Comparison of ENCODE assay signal across 8 cellular contexts in genomic region chr4:40055379-40055872, GRCh38. TPM values are rescaled to one million over a fixed set of nuclear protein-coding genes. Genes with fewer than 3 reads are reported as not detected.
DNase-seq lines count a peak whose midpoint lies in the region; ATAC-seq and TF ChIP-seq lines count a peak whose summit lies in the region.

No MANE protein-coding gene starts in this region.

- peak overlapping the region; percentile 83 for H3K4me3 Mint-ChIP-seq in activated T-cell treated with anti-CD3 and anti-CD28 coated beads, Interleukin-2, amount 50 U/mL, for 4 hours

- no peaks in the 10 kb centered on the region for H4K20me1 ChIP-seq in Karpas-422 (ENCODE audit: insufficient read depth, low read depth, low read length)

- no peaks in the 10 kb centered on the region for H3K9me2 ChIP-seq in Karpas-422 (replicated peaks; ENCODE audit: insufficient read depth, low read length)

- no peaks in the 10 kb centered on the region for H3K27me3 Mint-ChIP-seq in activated T-cell treated with anti-CD3 and anti-CD28 coated beads, Interleukin-2, amount 50 U/mL, for 4 hours (ENCODE audit: low read depth)

- H3K4me2 ChIP-seq in Karpas-422 (ENCODE audit: low read depth, low read length, poor library complexity, severe bottlenecking), result peak overlapping the region; percentile 86

- H3K27ac ChIP-seq in Karpas-422 (ENCODE audit: low read length) (0 out of 2 replicates have a peak overlapping the region, but pooled peaks have one; percentile 37), iPS DF 6.9 (ENCODE audit: low read length) (no peak overlapping the region)

- peaks cover 38% of the 10 kb centered on the region for H3K4me1 ChIP-seq in Karpas-422 (ENCODE audit: low read length)
- no peaks in the 10 kb centered on the region for H3K4me1 ChIP-seq in iPS DF 6.9 (ENCODE audit: control insufficient read depth, insufficient read depth, low read length)

- ATAC-seq in activated T-cell treated with anti-CD3 and anti-CD28 coated beads, Interleukin-2, amount 50 U/mL, for 4 hours, result peak in 1 of 2 donors; percentile 4

- H3K9ac ChIP-seq in Karpas-422 (ENCODE audit: low read length), result peak overlapping the region; percentile 81

- H3K36me3 Mint-ChIP-seq in activated T-cell treated with anti-CD3 and anti-CD28 coated beads, Interleukin-2, amount 50 U/mL, for 4 hours (ENCODE audit: insufficient read depth), result peaks cover 2% of the 10 kb centered on the region

- no peak for TF ChIP-seq CTCF in GM06990 (IDR thresholded peaks at IDR 0.05; ENCODE audit: insufficient read depth, low read length, poor library complexity, severe bottlenecking)

- WGBS in iPS DF 6.9 (ENCODE audit: insufficient coverage, insufficient read length), result no CpG with 5 or more reads among the region's 8 CpGs

- peaks cover 37% of the 10 kb centered on the region for H3K4me1 Mint-ChIP-seq in activated T-cell treated with anti-CD3 and anti-CD28 coated beads, Interleukin-2, amount 50 U/mL, for 4 hours (ENCODE audit: low read depth)

- H2AFZ ChIP-seq in Karpas-422 (ENCODE audit: low read length), result peak overlapping the region; percentile 85; the same call in 1 of the 2 replicates

- DNase-seq in GM06990 (ENCODE audit: extremely low read depth, insufficient read length) (no peak), Karpas-422 (peak; percentile 64), iPS DF 6.9 (ENCODE audit: low read depth, low spot score) (no peak), cerebellar cortex (ENCODE audit: low spot score) (no peak), T1000 (lab: John Stamatoyannopoulos, UW) (no peak), AG08396 (ENCODE audit: low spot score) (no peak)
- peak; percentile 16 for DNase-seq in activated T-cell treated with anti-CD3 and anti-CD28 coated beads, Interleukin-2, amount 50 U/mL, for 4 hours
- peak; percentile 2 for DNase-seq in stimulated activated CD8-positive, alpha-beta memory T cell treated with anti-CD3 and anti-CD28 coated beads, Interleukin-12 subunit alpha, Interleukin-12 subunit beta, amount 100 ng/mL, for 24 hours (ENCODE audit: extremely low read depth)

- H3K9me3 ChIP-seq in Karpas-422 (ENCODE audit: low read length), result no peaks in the 10 kb centered on the region
- no peaks in the 10 kb centered on the region for H3K9me3 ChIP-seq in iPS DF 6.9 (ENCODE audit: control insufficient read depth, insufficient read depth, low read length)

- H3K36me3 ChIP-seq in GM06990 (ENCODE audit: control insufficient read depth, insufficient read depth, low read length) (no peaks in the 10 kb centered on the region), Karpas-422 (ENCODE audit: insufficient read depth, low read length) (no peaks in the 10 kb centered on the region), iPS DF 6.9 (ENCODE audit: control insufficient read depth, insufficient read depth, low read length) (no peaks in the 10 kb centered on the region)

- peak overlapping the region; percentile 88 for H3K4me3 ChIP-seq in GM06990 (replicated peaks; ENCODE audit: low read depth, low read length)
- peak overlapping the region; percentile 70 for H3K4me3 ChIP-seq in Karpas-422 (ENCODE audit: low read length)
- peak overlapping the region; percentile 89; the same call in 1 of the 2 replicates for H3K4me3 ChIP-seq in iPS DF 6.9 (ENCODE audit: low read length)

- H3K27me3 ChIP-seq in GM06990 (replicated peaks; ENCODE audit: control insufficient read depth, insufficient read depth, low read length) (no peaks in the 10 kb centered on the region), Karpas-422 (ENCODE audit: low read length) (no peaks in the 10 kb centered on the region), iPS DF 6.9 (ENCODE audit: control insufficient read depth, insufficient read depth, low read length) (no peaks in the 10 kb centered on the region)

- H3K9me3 Mint-ChIP-seq in activated T-cell treated with anti-CD3 and anti-CD28 coated beads, Interleukin-2, amount 50 U/mL, for 4 hours, result no peaks in the 10 kb centered on the region

- H3K79me2 ChIP-seq in Karpas-422 (ENCODE audit: low read length), result peaks cover 25% of the 10 kb centered on the region

RNA-seq across cellular contexts. Expression of gene N4BP2, which starts 1.2 kb away (rescaled TPM):
- 14.7 and 20.7 TPM in 2 replicates for total RNA-seq in Karpas-422 (2014; rRNA removed; shearing (Covaris generic); ENCODE audit: low replicate concordance)
- total RNA-seq in activated T-cell treated with anti-CD3 and anti-CD28 coated beads, Interleukin-2, amount 50 U/mL, for 4 hours, result 10 to 100 TPM; 10.3 to 15.9 (median 11.9) TPM

Comparison
In these comparisons a context has a peak if more than half of its experiments do, and no peak if none do; other contexts are left out.
1. DNase-seq: peak in Karpas-422 (single experiment), activated T-cell treated with anti-CD3 and anti-CD28 coated beads, Interleukin-2, amount 50 U/mL, for 4 hours (single experiment) and stimulated activated CD8-positive, alpha-beta memory T cell treated with anti-CD3 and anti-CD28 coated beads, Interleukin-12 subunit alpha, Interleukin-12 subunit beta, amount 100 ng/mL, for 24 hours (single experiment); none in GM06990 (single experiment), iPS DF 6.9 (single experiment), cerebellar cortex (single experiment), T1000 (single experiment) and AG08396 (single experiment).
2. Peak in every context shown above with its lines, with median percentiles within 50 percentile points of each other: H3K4me3 ChIP-seq.